Comparison of ENCODE assay signal across 8 cellular contexts in genomic region chr12:76037130-76038105, GRCh38. TPM values are rescaled to one million over a fixed set of nuclear protein-coding genes. Genes with fewer than 3 reads are reported as not detected.
A peak's percentile ranks its signal among the peaks of the same experiment; 100 is the strongest.
DNase-seq lines count a peak whose midpoint lies in the region; ATAC-seq and TF ChIP-seq lines count a peak whose summit lies in the region.

No MANE protein-coding gene starts in this region.

- no peaks in the 10 kb centered on the region for H3K36me3 ChIP-seq in ACC112 (ENCODE audit: insufficient read depth, low read length)
- no peaks in the 10 kb centered on the region for H3K36me3 ChIP-seq in HEK293 (ENCODE audit: control insufficient read depth in 2 of 2, insufficient read depth in 1 of 2, low read length in 2 of 2)
- no peaks in the 10 kb centered on the region for H3K36me3 ChIP-seq in thoracic aorta

- H3K4me1 ChIP-seq in ACC112 (ENCODE audit: control insufficient read depth, insufficient read depth, low read length, unreplicated experiment) (peaks cover 48% of the 10 kb centered on the region), HEK293 (ENCODE audit: control insufficient read depth, insufficient read depth, low read length) (no peaks in the 10 kb centered on the region), thoracic aorta (ENCODE audit: control insufficient read depth in 1 of 2, low read depth in 2 of 2) (peaks cover 2 to 15% of the 10 kb centered on the region in 2 donors)

- POLR2A ChIA-PET in HEK293 (lab: Yijun Ruan, JAX) = interaction anchor here (1.1 kb wide), 1 partner anchor 46 kb away, joined by 3 read pairs; no protein-coding TSS in a partner anchor

- CTCF ChIA-PET in HEK293 (lab: Yijun Ruan, JAX) = interaction anchor here (0.5 to 3.9 kb wide), 17 partner anchors 9 to 553 kb away, joined by 3 to 35 read pairs (median 3); no protein-coding TSS in a partner anchor

- H3K9me3 ChIP-seq in HEK293 (ENCODE audit: control insufficient read depth, insufficient read depth, low read depth, low read length) (no peaks in the 10 kb centered on the region), thoracic aorta (no peaks in the 10 kb centered on the region)

- intact Hi-C loops in left colon (cut with DNase I, micrococcal nuclease) = loop anchor here in 1 of 2 donors (2.0 kb wide), 1 partner anchor 511 kb away; no protein-coding TSS in a partner anchor

- ATAC-seq in left colon (peak; percentile 76), thoracic aorta (ENCODE audit: insufficient number of reproducible peaks, low FRiP score, low read depth) (peak; percentile 80)

- TF ChIP-seq CTCF in GM10266 (IDR thresholded peaks at IDR 0.05; ENCODE audit: control insufficient read depth, insufficient read depth, low read depth, missing control alignments) (peak; percentile 87), HEK293 (tag by site-specific recombination; IDR thresholded peaks at IDR 0.05) (no peak), cardiac fibroblast (IDR thresholded peaks at IDR 0.05; ENCODE audit: low read depth, low read length) (peak; percentile 79), thoracic aorta (IDR thresholded peaks at IDR 0.05) (peak; percentile 83)

- H3K27ac ChIP-seq in ACC112 (ENCODE audit: low read depth, low read length) = peak overlapping the region; percentile 46
- no peak overlapping the region for H3K27ac ChIP-seq in HEK293 (ENCODE audit: extremely low read depth, low read depth, low read length)
- H3K27ac ChIP-seq in thoracic aorta = no peak overlapping the region

- H3K4me3 ChIP-seq in ACC112 (ENCODE audit: low read depth, low read length) (peak overlapping the region; percentile 28; the same call in 1 of the 2 replicates), HEK293 (ENCODE audit: low read depth, low read length) (no peak overlapping the region), cardiac fibroblast (replicated peaks in 1 of 2; ENCODE audit: low read depth in 2 of 2, low read length in 2 of 2) (no peak overlapping the region), thoracic aorta (no peak overlapping the region)

- H3K79me2 ChIP-seq in ACC112 (ENCODE audit: control insufficient read depth, insufficient read depth, low read length, unreplicated experiment) = peaks cover 16% of the 10 kb centered on the region

- peak; percentile 56 for DNase-seq in GM10266 (ENCODE audit: extremely low spot score)
- peak; percentile 78 for DNase-seq in M059J (ENCODE audit: low read depth)
- peak; percentile 86 for DNase-seq in RKO (ENCODE audit: low spot score)
- DNase-seq in cardiac fibroblast (ENCODE audit: low read depth in 2 of 2) = peak; percentile 92 to 93
- DNase-seq in left colon = no peak
- no peak for DNase-seq in thoracic aorta (ENCODE audit: low spot score)

- no peaks in the 10 kb centered on the region for H3K27me3 ChIP-seq in ACC112 (ENCODE audit: insufficient read depth, low read length)
- H3K27me3 ChIP-seq in thoracic aorta (replicated peaks; ENCODE audit: insufficient read depth) = no peaks in the 10 kb centered on the region

- H2AFZ ChIP-seq in ACC112 (ENCODE audit: low read length, unreplicated experiment) = no peak overlapping the region

TF ChIP-seq in HEK293, 187 proteins besides CTCF, POLR2A, EP300 and RAD21 (continues in another document):
- TF ChIP-seq ZNF600 (tag by site-specific recombination; IDR thresholded peaks at IDR 0.05) = peak; percentile 94
- TF ChIP-seq ZNF558 (tag by site-specific recombination; IDR thresholded peaks at IDR 0.05) = peak; percentile 8; the same call in 1 of the 2 replicates
- no peak for TF ChIP-seq ZNF521 (tag by site-specific recombination; IDR thresholded peaks at IDR 0.05)
- 0 out of 2 replicates have a peak, but pooled peaks have one; percentile 18 for TF ChIP-seq ZSCAN16 (tag by site-specific recombination; IDR thresholded peaks at IDR 0.05)
- TF ChIP-seq GFI1B (tag by site-specific recombination; IDR thresholded peaks at IDR 0.05) = no peak
- 0 out of 2 replicates have a peak, but pooled peaks have one; percentile 25 for TF ChIP-seq INSM2 (tag by site-specific recombination; IDR thresholded peaks at IDR 0.05)
- TF ChIP-seq ZNF324 (tag by site-specific recombination; IDR thresholded peaks at IDR 0.05) = no peak
- no peak for TF ChIP-seq WT1 (tag by site-specific recombination; IDR thresholded peaks at IDR 0.05)
- TF ChIP-seq ZNF2 (tag by site-specific recombination; IDR thresholded peaks at IDR 0.05) = 0 out of 2 replicates have a peak, but pooled peaks have one; percentile 44
- TF ChIP-seq ZNF768 (tag by site-specific recombination; IDR thresholded peaks at IDR 0.05) = no peak
- TF ChIP-seq ZNF121 (tag by site-specific recombination; IDR thresholded peaks at IDR 0.05) = no peak
- TF ChIP-seq ZNF792 (tag by site-specific recombination; IDR thresholded peaks at IDR 0.05) = peak; percentile 77; the same call in 1 of the 2 replicates
- TF ChIP-seq ZBTB17 (tag by site-specific recombination; IDR thresholded peaks at IDR 0.05) = peak; percentile 58
- 0 out of 2 replicates have a peak, but pooled peaks have one; percentile 37 for TF ChIP-seq KLF8 (tag by site-specific recombination; IDR thresholded peaks at IDR 0.05)
- no peak for TF ChIP-seq BCL11A (tag by site-specific recombination; IDR thresholded peaks at IDR 0.05; ENCODE audit: low read depth)
- no peak for TF ChIP-seq REPIN1 (tag by site-specific recombination; IDR thresholded peaks at IDR 0.05; ENCODE audit: low read depth)
- 0 out of 2 replicates have a peak, but pooled peaks have one; percentile 8 for TF ChIP-seq ZSCAN4 (tag by site-specific recombination; IDR thresholded peaks at IDR 0.05)
- no peak for TF ChIP-seq ZNF18 (tag by site-specific recombination; IDR thresholded peaks at IDR 0.05)
- TF ChIP-seq IKZF3 (tag by site-specific recombination; IDR thresholded peaks at IDR 0.05) = no peak
- TF ChIP-seq ZNF132 (tag by site-specific recombination; IDR thresholded peaks at IDR 0.05; ENCODE audit: borderline replicate concordance) = no peak
- peak; percentile 25; the same call in 1 of the 2 replicates for TF ChIP-seq SP7 (tag by site-specific recombination; IDR thresholded peaks at IDR 0.05)
- TF ChIP-seq ZNF660 (tag by site-specific recombination; IDR thresholded peaks at IDR 0.05) = peak; percentile 38; the same call in 1 of the 2 replicates
- TF ChIP-seq ZNF211 (tag by site-specific recombination; IDR thresholded peaks at IDR 0.05; ENCODE audit: low read depth) = no peak
- TF ChIP-seq ZSCAN30 (tag by site-specific recombination; IDR thresholded peaks at IDR 0.05) = 0 out of 2 replicates have a peak, but pooled peaks have one; percentile 35
- TF ChIP-seq ZBTB6 (tag by site-specific recombination; IDR thresholded peaks at IDR 0.05) = no peak
- 0 out of 2 replicates have a peak, but pooled peaks have one; percentile 12 for TF ChIP-seq ZNF24 (tag by site-specific recombination; IDR thresholded peaks at IDR 0.05)
- no peak for TF ChIP-seq ZNF19 (tag by site-specific recombination; IDR thresholded peaks at IDR 0.05; ENCODE audit: low read depth)
- TF ChIP-seq ZNF549 (tag by site-specific recombination; IDR thresholded peaks at IDR 0.05) = no peak

RNA-seq across cellular contexts. Expression of gene PHLDA1, which starts 5.8 kb away (rescaled TPM):
- total RNA-seq in M059J (2014; rRNA removed; shearing (Covaris generic)) = 65.4 and 101 TPM in 2 replicates
- 1 to 10 TPM; 4.9 to 5.8 TPM for total RNA-seq in left colon
- 10 to 100 TPM; 27.3 to 35.3 TPM for total RNA-seq in thoracic aorta

RNA-seq across cellular contexts. Expression of gene NAP1L1, which starts 47.1 kb away (rescaled TPM):
- 185 and 260 TPM in 2 replicates for total RNA-seq in M059J (2014; rRNA removed; shearing (Covaris generic))
- total RNA-seq in left colon (100 to 1,000 TPM in 1 of 2 donors, 10 to 100 TPM in 1; 91.5 to 126 TPM), thoracic aorta (100 to 1,000 TPM; 178 to 316 TPM)

Comparison
In these comparisons a context has a peak if more than half of its experiments do, and no peak if none do; other contexts are left out.
1. DNase-seq: peak in GM10266 (single experiment), M059J (single experiment), RKO (single experiment) and cardiac fibroblast (2 of 2); none in left colon (0 of 2) and thoracic aorta (single experiment).